Comparison of ENCODE assay signal across 19 cellular contexts in genomic region chr15:53831907-53832793, GRCh38.
DNase-seq lines count a peak whose midpoint lies in the region; ATAC-seq, FAIRE-seq and TF ChIP-seq lines count a peak whose summit lies in the region.
"Had no signal": no experiment of that assay in that cellular context is flagged by ENCODE, and none has a peak within 500 bp of the region (broad histone marks: within the 10 kb centered on the region; RNA-seq: fewer than 3 reads in every experiment).

No MANE protein-coding gene starts in this region.

- POLR2A ChIA-PET in HEK293 (lab: Yijun Ruan, JAX) = no interaction called here

- no peaks in the 10 kb centered on the region for H4K20me1 ChIP-seq in astrocyte (ENCODE audit: insufficient read depth, low read length)

- H3K9me3 Mint-ChIP-seq in astrocyte (ENCODE audit: unreplicated experiment) (peaks cover 6% of the 10 kb centered on the region), osteocyte (ENCODE audit: unreplicated experiment) (peaks cover 4% of the 10 kb centered on the region)
- H3K9me3 Mint-ChIP-seq: activated CD8-positive, alpha-beta T cell treated with anti-CD3 and anti-CD28 coated beads for 36 hours; activated naive CD8-positive, alpha-beta T cell treated with anti-CD3 and anti-CD28 coated beads for 36 hours had no signal

- CTCF ChIA-PET in HEK293 (lab: Yijun Ruan, JAX) = interaction anchor here (0.9 kb wide), 1 partner anchor 157 kb away, joined by 4 read pairs; no protein-coding TSS in a partner anchor

- H3K27me3 ChIP-seq in astrocyte (ENCODE audit: insufficient read depth, low read length) = no peaks in the 10 kb centered on the region
- H3K27me3 ChIP-seq: brain microvascular endothelial cell had no signal

- H3K36me3 ChIP-seq in HEK293 (ENCODE audit: control insufficient read depth in 2 of 2, insufficient read depth in 1 of 2, low read length in 2 of 2) = no peaks in the 10 kb centered on the region
- H3K36me3 ChIP-seq in astrocyte (ENCODE audit: insufficient read depth, low read length) = no peaks in the 10 kb centered on the region
- H3K36me3 ChIP-seq: brain microvascular endothelial cell, left ventricle myocardium inferior had no signal

- H3K36me3 Mint-ChIP-seq in astrocyte (ENCODE audit: low read depth, unreplicated experiment) (no peaks in the 10 kb centered on the region), osteocyte (ENCODE audit: unreplicated experiment) (no peaks in the 10 kb centered on the region)
- H3K36me3 Mint-ChIP-seq: activated naive CD8-positive, alpha-beta T cell treated with anti-CD3 and anti-CD28 coated beads for 36 hours had no signal

- H3K4me3 Mint-ChIP-seq in astrocyte (ENCODE audit: unreplicated experiment) (no peak overlapping the region), osteocyte (ENCODE audit: unreplicated experiment) (no peak overlapping the region)
- H3K4me3 Mint-ChIP-seq: activated CD8-positive, alpha-beta T cell treated with anti-CD3 and anti-CD28 coated beads for 36 hours; activated naive CD8-positive, alpha-beta T cell treated with anti-CD3 and anti-CD28 coated beads for 36 hours; activated T-cell treated with anti-CD3 and anti-CD28 coated beads, Interleukin-2, amount 50 U/mL, for 72 hours had no signal

- TF ChIP-seq CTCF in HEK293 (tag by site-specific recombination; IDR thresholded peaks at IDR 0.05) = no peak
- TF ChIP-seq CTCF in astrocyte (IDR thresholded peaks at IDR 0.05; ENCODE audit: insufficient read depth, low read depth, low read length) = no peak
- no peak for TF ChIP-seq CTCF in osteocyte (IDR thresholded peaks at IDR 0.05)

- H3K4me1 Mint-ChIP-seq in astrocyte (ENCODE audit: low read depth, unreplicated experiment) (peaks cover 9% of the 10 kb centered on the region), osteocyte (ENCODE audit: unreplicated experiment) (peaks cover 34% of the 10 kb centered on the region)
- H3K4me1 Mint-ChIP-seq: activated naive CD8-positive, alpha-beta T cell treated with anti-CD3 and anti-CD28 coated beads for 36 hours had no signal

- no peaks in the 10 kb centered on the region for H3K9me3 ChIP-seq in HEK293 (ENCODE audit: control insufficient read depth, insufficient read depth, low read depth, low read length)
- no peaks in the 10 kb centered on the region for H3K9me3 ChIP-seq in astrocyte (ENCODE audit: insufficient read depth, low read depth, low read length)
- H3K9me3 ChIP-seq: left ventricle myocardium inferior had no signal

- no peak overlapping the region for H2AFZ ChIP-seq in astrocyte (ENCODE audit: low read depth, low read length)

- H3K27ac ChIP-seq in HEK293 (ENCODE audit: extremely low read depth, low read depth, low read length) (peak overlapping the region; percentile 29; the same call in 1 of the 2 replicates), astrocyte (ENCODE audit: low read depth, low read length) (peak overlapping the region; percentile 56)
- H3K27ac ChIP-seq: brain microvascular endothelial cell, epithelial cell of prostate, left ventricle myocardium inferior had no signal

- ATAC-seq in GM19324 (IDR thresholded peaks at IDR 0.05; ENCODE audit: low FRiP score, unreplicated experiment) = no peak
- ATAC-seq: activated CD8-positive, alpha-beta T cell treated with anti-CD3 and anti-CD28 coated beads for 36 hours; activated T-cell treated with anti-CD3 and anti-CD28 coated beads, Interleukin-2, amount 50 U/mL, for 72 hours; HCT116; stimulated activated naive CD8-positive, alpha-beta T cell treated with anti-CD3 and anti-CD28 coated beads, Interleukin-15, Interleukin-2, amounts not matched to agents 100 U/mL and 50 U/mL, for 24 hours had no signal

- H3K4me3 ChIP-seq in HEK293 (ENCODE audit: low read depth, low read length) (no peak overlapping the region), astrocyte (ENCODE audit: insufficient read depth, low read depth, low read length) (no peak overlapping the region)
- H3K4me3 ChIP-seq: left ventricle myocardium inferior had no signal

- H3K9ac ChIP-seq in astrocyte (ENCODE audit: low read length) = no peak overlapping the region

- no peaks in the 10 kb centered on the region for H3K27me3 Mint-ChIP-seq in astrocyte (ENCODE audit: low read depth, unreplicated experiment)
- H3K27me3 Mint-ChIP-seq in osteocyte (ENCODE audit: unreplicated experiment) = peaks cover 3% of the 10 kb centered on the region

- H3K27ac Mint-ChIP-seq in astrocyte (ENCODE audit: unreplicated experiment) = no peak overlapping the region
- peak overlapping the region; percentile 29 for H3K27ac Mint-ChIP-seq in osteocyte (ENCODE audit: unreplicated experiment)
- H3K27ac Mint-ChIP-seq: activated CD8-positive, alpha-beta T cell treated with anti-CD3 and anti-CD28 coated beads for 36 hours; activated naive CD8-positive, alpha-beta T cell treated with anti-CD3 and anti-CD28 coated beads for 36 hours; activated T-cell treated with anti-CD3 and anti-CD28 coated beads, Interleukin-2, amount 50 U/mL, for 72 hours had no signal

- FAIRE-seq in astrocyte (lab: Jason Lieb, UNC) = no peak

- no peaks in the 10 kb centered on the region for H3K79me2 ChIP-seq in astrocyte (ENCODE audit: insufficient read depth, low read length)

- no peak overlapping the region for H3K4me2 ChIP-seq in astrocyte (ENCODE audit: low read length)

- DNase-seq in COLO668 (lab: John Stamatoyannopoulos, UW; ENCODE audit: unreplicated experiment) = peak; percentile 9
- DNase-seq in astrocyte (ENCODE audit: low read depth) = no peak
- DNase-seq in osteocyte (ENCODE audit: extremely low spot score, unreplicated experiment) = no peak
- no peak for DNase-seq in KG1 (lab: John Stamatoyannopoulos, UW)
- no peak for DNase-seq in NCI-H2227 (lab: John Stamatoyannopoulos, UW; ENCODE audit: unreplicated experiment)
- DNase-seq: activated CD4-positive, CD25-positive, alpha-beta regulatory T cell; activated CD8-positive, alpha-beta T cell treated with anti-CD3 and anti-CD28 coated beads for 36 hours; activated naive CD8-positive, alpha-beta T cell treated with anti-CD3 and anti-CD28 coated beads for 36 hours; activated T-cell treated with anti-CD3 and anti-CD28 coated beads, Interleukin-2, amount 50 U/mL, for 72 hours; brain microvascular endothelial cell; foreskin melanocyte; left ventricle myocardium inferior; NCI-H226; nucleus accumbens; stimulated activated naive CD8-positive, alpha-beta T cell treated with anti-CD3 and anti-CD28 coated beads, Interleukin-15, Interleukin-2, amounts not matched to agents 100 U/mL and 50 U/mL, for 24 hours had no signal

- peaks cover 20% of the 10 kb centered on the region for H3K4me1 ChIP-seq in HEK293 (ENCODE audit: control insufficient read depth, insufficient read depth, low read length)
- H3K4me1 ChIP-seq in astrocyte (ENCODE audit: insufficient read depth, low read length) = peaks cover 4% of the 10 kb centered on the region

TF ChIP-seq in HEK293, 187 proteins besides CTCF, POLR2A, EP300 and RAD21:
- TF ChIP-seq GLIS1 (tag by site-specific recombination; IDR thresholded peaks at IDR 0.05) = peak; percentile 23; the same call in 1 of the 2 replicates
- no peak for TF ChIP-seq ZNF449 (tag by site-specific recombination; IDR thresholded peaks at IDR 0.05)
- TF ChIP-seq HOXD13 (CRISPR knock-in tag; IDR thresholded peaks at IDR 0.05; ENCODE audit: borderline replicate concordance) = peak; percentile 49; the same call in 1 of the 2 replicates
- TF ChIP-seq WT1 (tag by site-specific recombination; IDR thresholded peaks at IDR 0.05) = peak; percentile 69
TF ChIP-seq in HEK293: peak in this region for 3.
